8 cellular contexts compared by ENCODE assay signal in the genomic region with DNA sequence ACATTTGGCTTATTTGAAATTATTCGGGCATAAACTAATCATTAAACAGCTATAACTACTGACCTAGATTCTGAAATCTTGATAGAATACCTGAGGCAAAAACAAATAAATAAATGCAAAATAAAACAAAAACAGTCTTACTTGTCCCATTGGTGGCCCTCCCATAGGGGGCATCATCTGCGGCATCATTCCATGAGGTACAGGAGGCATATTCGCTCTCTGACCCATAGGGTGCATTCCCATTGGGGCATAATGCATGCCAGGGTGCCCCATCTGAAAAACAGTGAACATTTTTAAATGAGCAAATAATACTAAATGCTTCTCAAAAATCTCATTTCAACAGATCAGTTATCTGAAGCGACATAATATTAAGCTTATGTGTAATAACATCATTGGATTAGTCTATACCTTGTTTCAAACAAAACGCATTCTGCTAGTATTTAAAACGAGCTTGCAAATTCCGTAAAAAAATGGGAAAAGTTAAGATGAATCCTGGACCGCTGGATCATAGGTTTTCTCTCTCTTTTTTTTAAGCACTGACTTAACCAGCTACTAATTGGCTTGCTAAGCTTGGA. TPM values are rescaled to one million over a fixed set of nuclear protein-coding genes. Genes with fewer than 3 reads are reported as not detected.
A peak's percentile ranks its signal among the peaks of the same experiment; 100 is the strongest.
DNase-seq lines count a peak whose midpoint lies in the region; ATAC-seq and TF ChIP-seq lines count a peak whose summit lies in the region.

No MANE protein-coding gene starts in this region.

- H3K27ac Mint-ChIP-seq in GM23338 (peak overlapping the region; percentile 99), neural progenitor cell (no peak overlapping the region)

- in situ Hi-C loops in SK-MEL-5 (cut with HindIII; ENCODE audit: low pct_unique_long_range_greater_than_20kb, low sequenced_read_pairs): no loop called here

- H3K4me1 Mint-ChIP-seq in GM23338 (peaks cover 18% of the 10 kb centered on the region), neural progenitor cell (peaks cover 27% of the 10 kb centered on the region)

- peak overlapping the region; percentile 94 for H3K4me3 ChIP-seq in GM23338
- H3K4me3 ChIP-seq in effector memory CD4-positive, alpha-beta T cell (ENCODE audit: insufficient read depth, low read depth, low read length, poor library complexity, severe bottlenecking): peak overlapping the region; percentile 100
- H3K4me3 ChIP-seq in neural progenitor cell: peak overlapping the region; percentile 91

- H3F3A ChIP-seq in GM23338 (replicated peaks; ENCODE audit: low read depth) (no peaks in the 10 kb centered on the region), neural progenitor cell (ENCODE audit: low read depth) (peaks cover 16% of the 10 kb centered on the region)

- H3K4me2 ChIP-seq in GM23338: peak overlapping the region; percentile 80
- H3K4me2 ChIP-seq in neural progenitor cell: peak overlapping the region; percentile 85

- H3K9ac ChIP-seq in neural progenitor cell: peak overlapping the region; percentile 92

- no peaks in the 10 kb centered on the region for H3K9me2 ChIP-seq in GM23338 (ENCODE audit: insufficient read depth)

- H4K20me1 ChIP-seq in GM23338 (replicated peaks; ENCODE audit: insufficient read depth) (peaks cover 36% of the 10 kb centered on the region), neural progenitor cell (ENCODE audit: low read depth) (peaks cover 82% of the 10 kb centered on the region)

- peaks cover 62% of the 10 kb centered on the region for H3K36me3 Mint-ChIP-seq in GM23338 (ENCODE audit: low read depth)
- H3K36me3 Mint-ChIP-seq in neural progenitor cell: peaks cover 28% of the 10 kb centered on the region

- TF ChIP-seq CTCF in GM23338 (conservative IDR thresholded peaks at IDR 0.05; ENCODE audit: low read depth in 2 of 2): peak; percentile 71 to 94
- peak; percentile 82 for TF ChIP-seq CTCF in neural progenitor cell (IDR thresholded peaks at IDR 0.05)

- no peak overlapping the region for H3K27ac ChIP-seq in GM23338 (ENCODE audit: low read depth)
- H3K27ac ChIP-seq in effector memory CD4-positive, alpha-beta T cell (ENCODE audit: insufficient read depth, low read length, poor library complexity, severe bottlenecking): peak overlapping the region; percentile 97
- no peak overlapping the region for H3K27ac ChIP-seq in neural progenitor cell

- H2AFZ ChIP-seq in GM23338: no peak overlapping the region
- no peak overlapping the region for H2AFZ ChIP-seq in neural progenitor cell (replicated peaks)

- H3K27me3 Mint-ChIP-seq in GM23338 (ENCODE audit: insufficient read depth, low read depth, poor library complexity): peaks cover 12% of the 10 kb centered on the region
- peaks cover 3% of the 10 kb centered on the region for H3K27me3 Mint-ChIP-seq in neural progenitor cell (ENCODE audit: insufficient read depth, low read depth)

- peaks cover 11% of the 10 kb centered on the region for H3K4me1 ChIP-seq in GM23338 (ENCODE audit: insufficient read depth)
- peaks cover 13% of the 10 kb centered on the region for H3K4me1 ChIP-seq in effector memory CD4-positive, alpha-beta T cell (ENCODE audit: control insufficient read depth, insufficient read depth, low read length, poor library complexity, severe bottlenecking)
- H3K4me1 ChIP-seq in neural progenitor cell: peaks cover 21% of the 10 kb centered on the region

- DNase-seq in COLO668 (lab: John Stamatoyannopoulos, UW; ENCODE audit: unreplicated experiment) (peak; percentile 36), GM23338 (ENCODE audit: low spot score) (peak; percentile 80), SK-MEL-5 (ENCODE audit: low read depth, low spot score) (peak; percentile 62), neural progenitor cell (ENCODE audit: low spot score) (peak; percentile 73)
- DNase-seq in effector memory CD4-positive, alpha-beta T cell: peak in 1 of 3 donors; percentile 14

- H3K79me2 ChIP-seq in GM23338 (replicated peaks; ENCODE audit: insufficient read depth) (peaks cover 82% of the 10 kb centered on the region), neural progenitor cell (ENCODE audit: low read depth) (peaks cover 86% of the 10 kb centered on the region)

- H3K27me3 ChIP-seq in GM23338 (ENCODE audit: insufficient read depth) (no peaks in the 10 kb centered on the region), neural progenitor cell (no peaks in the 10 kb centered on the region)
- no peaks in the 10 kb centered on the region for H3K27me3 ChIP-seq in effector memory CD4-positive, alpha-beta T cell (replicated peaks; ENCODE audit: control insufficient read depth, insufficient read depth, low read length, poor library complexity, severe bottlenecking)

- no peaks in the 10 kb centered on the region for H3K9me3 ChIP-seq in effector memory CD4-positive, alpha-beta T cell (ENCODE audit: control insufficient read depth, low read length)
- no peaks in the 10 kb centered on the region for H3K9me3 ChIP-seq in neural progenitor cell (ENCODE audit: low read depth)

- H3K4me3 Mint-ChIP-seq in GM23338: peak overlapping the region; percentile 96
- H3K4me3 Mint-ChIP-seq in neural progenitor cell: peak overlapping the region; percentile 100

- no peak for ATAC-seq in GM23338
- no peak for ATAC-seq in HG03342 (IDR thresholded peaks at IDR 0.05; ENCODE audit: unreplicated experiment)
- no peak for ATAC-seq in GM18870 (IDR thresholded peaks at IDR 0.05; ENCODE audit: unreplicated experiment)
- no peak for ATAC-seq in HG03354 (IDR thresholded peaks at IDR 0.05; ENCODE audit: poor library complexity, severe bottlenecking, unreplicated experiment)

- H3K36me3 ChIP-seq in GM23338 (ENCODE audit: insufficient read depth) (peaks cover 32% of the 10 kb centered on the region), neural progenitor cell (peaks cover 36% of the 10 kb centered on the region)
- H3K36me3 ChIP-seq in effector memory CD4-positive, alpha-beta T cell (ENCODE audit: control insufficient read depth, insufficient read depth, low read length): peaks cover 29% of the 10 kb centered on the region

- H3K9me3 Mint-ChIP-seq in GM23338 (no peaks in the 10 kb centered on the region; the same call in 1 of the 3 replicates), neural progenitor cell (no peaks in the 10 kb centered on the region)

TF ChIP-seq in GM23338, 12 proteins besides CTCF, POLR2A, EP300 and RAD21:
- TF ChIP-seq NANOG (IDR thresholded peaks at IDR 0.05; ENCODE audit: borderline replicate concordance) (no peak), JUNB (IDR thresholded peaks at IDR 0.05; ENCODE audit: unreplicated experiment) (no peak), CREB1 (CRISPR knock-in tag; IDR thresholded peaks at IDR 0.05; ENCODE audit: low read depth) (no peak), ZNF114 (CRISPR knock-in tag; IDR thresholded peaks at IDR 0.05) (no peak), POLR2AphosphoS5 (IDR thresholded peaks at IDR 0.05; ENCODE audit: low read depth) (no peak), STAT1 (IDR thresholded peaks at IDR 0.05; ENCODE audit: unreplicated experiment) (no peak), EZH2 (IDR thresholded peaks at IDR 0.05; ENCODE audit: low read depth, unreplicated experiment) (no peak)
- TF ChIP-seq, protein P1, sequence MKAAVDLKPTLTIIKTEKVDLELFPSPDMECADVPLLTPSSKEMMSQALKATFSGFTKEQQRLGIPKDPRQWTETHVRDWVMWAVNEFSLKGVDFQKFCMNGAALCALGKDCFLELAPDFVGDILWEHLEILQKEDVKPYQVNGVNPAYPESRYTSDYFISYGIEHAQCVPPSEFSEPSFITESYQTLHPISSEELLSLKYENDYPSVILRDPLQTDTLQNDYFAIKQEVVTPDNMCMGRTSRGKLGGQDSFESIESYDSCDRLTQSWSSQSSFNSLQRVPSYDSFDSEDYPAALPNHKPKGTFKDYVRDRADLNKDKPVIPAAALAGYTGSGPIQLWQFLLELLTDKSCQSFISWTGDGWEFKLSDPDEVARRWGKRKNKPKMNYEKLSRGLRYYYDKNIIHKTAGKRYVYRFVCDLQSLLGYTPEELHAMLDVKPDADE (IDR thresholded peaks at IDR 0.05): no peak

RNA-seq across cellular contexts. Expression of a gene that starts 1.3 kb away (rescaled TPM):
- total RNA-seq in GM23338 (2014; rRNA removed; shearing (Covaris generic)): 158 and 261 TPM in 2 replicates
- polyA plus RNA-seq in GM23338 (2016; fragmentation: Nextera tagmentation; extraction: Ambion mirVana): 194 and 254 TPM in 2 replicates
- 103 and 108 TPM in 2 replicates for total RNA-seq in SK-MEL-5 (2014; rRNA removed; shearing (Covaris generic))
- 47.5 and 66.2 TPM in 2 replicates for polyA plus RNA-seq in SK-MEL-5 (2015; cell fraction: cytosol; rRNA removed)
- polyA plus RNA-seq in SK-MEL-5 (2015; cell fraction: nucleus; rRNA removed): 65.0 and 88.4 TPM in 2 replicates
- total RNA-seq in neural progenitor cell (ENCODE audit: low replicate concordance): 210 and 257 TPM in 2 replicates

RNA-seq across cellular contexts. Expression of a gene that starts 2.5 kb away (rescaled TPM):
- total RNA-seq in GM23338 (2014; rRNA removed; shearing (Covaris generic)): 43.5 and 65.4 TPM in 2 replicates
- 48.7 and 49.1 TPM in 2 replicates for polyA plus RNA-seq in GM23338 (2016; fragmentation: Nextera tagmentation; extraction: Ambion mirVana)
- 10.8 and 11.1 TPM in 2 replicates for total RNA-seq in SK-MEL-5 (2014; rRNA removed; shearing (Covaris generic))
- polyA plus RNA-seq in SK-MEL-5 (2015; cell fraction: cytosol; rRNA removed): 17.6 and 29.3 TPM in 2 replicates
- 23.5 and 29.7 TPM in 2 replicates for polyA plus RNA-seq in SK-MEL-5 (2015; cell fraction: nucleus; rRNA removed)
- total RNA-seq in neural progenitor cell (ENCODE audit: low replicate concordance): 80.9 and 104 TPM in 2 replicates
